11 cellular contexts compared by ENCODE assay signal in the genomic region with DNA sequence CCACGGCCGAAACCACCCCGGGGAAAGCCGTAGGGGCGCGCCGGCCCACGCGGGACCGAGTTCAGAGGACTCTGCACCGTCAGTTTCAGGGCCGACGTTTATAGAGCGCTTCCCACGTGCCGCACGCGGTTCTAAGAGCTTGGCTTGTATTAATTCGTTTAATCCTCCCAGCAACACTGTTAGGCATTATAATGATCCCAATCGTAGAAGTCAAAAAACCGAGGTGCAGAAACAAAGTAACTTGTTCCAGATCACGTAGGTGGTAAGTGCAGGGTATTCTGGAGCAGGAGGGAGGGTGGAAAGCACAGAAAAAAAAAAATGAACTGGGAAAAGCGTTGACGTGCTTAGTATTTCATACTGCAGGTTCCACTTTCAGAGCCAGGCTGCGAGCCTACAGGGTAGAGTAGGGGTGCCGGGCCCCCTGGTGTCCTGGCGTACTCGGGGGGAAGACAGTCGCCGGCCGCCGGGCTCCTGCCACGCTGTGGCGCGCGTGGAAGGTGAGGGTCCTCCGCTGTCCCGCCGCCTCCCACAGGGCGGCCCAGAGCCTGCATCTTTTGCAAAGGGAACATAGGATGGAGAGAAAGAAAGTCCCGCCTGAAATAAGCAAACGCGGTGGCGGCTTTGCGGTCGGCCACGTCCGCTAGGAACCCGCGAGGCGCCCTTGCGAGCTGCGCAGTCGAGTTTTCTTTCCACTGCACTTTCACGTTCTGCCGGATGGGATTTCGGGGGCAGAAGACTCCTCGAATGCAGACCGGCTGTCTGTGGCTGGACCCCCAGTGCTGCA. TPM values are rescaled to one million over a fixed set of nuclear protein-coding genes. Genes with fewer than 3 reads are reported as not detected.
DNase-seq lines count a peak whose midpoint lies in the region; ATAC-seq and TF ChIP-seq lines count a peak whose summit lies in the region.
"Had no signal": no experiment of that assay in that cellular context is flagged by ENCODE, and none has a peak within 500 bp of the region (broad histone marks: within the 10 kb centered on the region; RNA-seq: fewer than 3 reads in every experiment).

No MANE protein-coding gene starts in this region.

- POLR2A ChIA-PET in activated CD8-positive, alpha-beta T cell treated with anti-CD3 and anti-CD28 coated beads for 36 hours (lab: Charles Lee), result no interaction called here

- peaks cover 50% of the 10 kb centered on the region for H3K27me3 Mint-ChIP-seq in activated naive CD4-positive, alpha-beta T cell treated with anti-CD3 and anti-CD28 coated beads, Interleukin-2, amount 50 U/mL, for 24 hours
- H3K27me3 Mint-ChIP-seq in activated CD8-positive, alpha-beta T cell treated with anti-CD3 and anti-CD28 coated beads for 36 hours, result peaks cover 65% of the 10 kb centered on the region
- peaks cover 25% of the 10 kb centered on the region for H3K27me3 Mint-ChIP-seq in glutamatergic neuron (ENCODE audit: unreplicated experiment)
- peaks cover 81% of the 10 kb centered on the region for H3K27me3 Mint-ChIP-seq in stimulated activated memory B cell treated with anti-CD40 and anti-IgM and Interleukin-4, amounts not matched to agents 10 μg/mL and 1 μg/mL and 100 μg/mL, for 72 hours

- peak overlapping the region; percentile 75 for H3K4me3 Mint-ChIP-seq in activated naive CD4-positive, alpha-beta T cell treated with anti-CD3 and anti-CD28 coated beads, Interleukin-2, amount 50 U/mL, for 24 hours
- H3K4me3 Mint-ChIP-seq in activated CD8-positive, alpha-beta T cell treated with anti-CD3 and anti-CD28 coated beads for 36 hours, result no peak overlapping the region
- H3K4me3 Mint-ChIP-seq in glutamatergic neuron (ENCODE audit: unreplicated experiment), result no peak overlapping the region
- H3K4me3 Mint-ChIP-seq in stimulated activated memory B cell treated with anti-CD40 and anti-IgM and Interleukin-4, amounts not matched to agents 10 μg/mL and 1 μg/mL and 100 μg/mL, for 72 hours, result peak overlapping the region; percentile 13

- peaks cover 27% of the 10 kb centered on the region for H3K4me1 Mint-ChIP-seq in activated naive CD4-positive, alpha-beta T cell treated with anti-CD3 and anti-CD28 coated beads, Interleukin-2, amount 50 U/mL, for 24 hours
- peaks cover 24% of the 10 kb centered on the region for H3K4me1 Mint-ChIP-seq in activated CD8-positive, alpha-beta T cell treated with anti-CD3 and anti-CD28 coated beads for 36 hours (ENCODE audit: low read depth)
- peaks cover 2% of the 10 kb centered on the region for H3K4me1 Mint-ChIP-seq in glutamatergic neuron (ENCODE audit: low read depth, unreplicated experiment)
- peaks cover 25% of the 10 kb centered on the region for H3K4me1 Mint-ChIP-seq in stimulated activated memory B cell treated with anti-CD40 and anti-IgM and Interleukin-4, amounts not matched to agents 10 μg/mL and 1 μg/mL and 100 μg/mL, for 72 hours

- intact Hi-C loops in activated CD8-positive, alpha-beta T cell treated with anti-CD3 and anti-CD28 coated beads for 36 hours (cut with micrococcal nuclease), result loop anchor here (5.0 kb wide), 2 partner anchors 67 to 787 kb away; a partner anchor contains a TSS
- intact Hi-C loops in left colon (cut with DNase I, micrococcal nuclease), result no loop called here

- CTCF ChIA-PET in activated CD8-positive, alpha-beta T cell treated with anti-CD3 and anti-CD28 coated beads for 36 hours (lab: Charles Lee), result interaction anchor here (1.4 to 3.5 kb wide), 3 partner anchors 17 to 786 kb away, joined by 3 to 13 read pairs (median 10); no protein-coding TSS in a partner anchor

- H3K27ac Mint-ChIP-seq in activated naive CD4-positive, alpha-beta T cell treated with anti-CD3 and anti-CD28 coated beads, Interleukin-2, amount 50 U/mL, for 24 hours, result peak overlapping the region; percentile 21
- no peak overlapping the region for H3K27ac Mint-ChIP-seq in activated CD8-positive, alpha-beta T cell treated with anti-CD3 and anti-CD28 coated beads for 36 hours
- H3K27ac Mint-ChIP-seq in glutamatergic neuron (ENCODE audit: unreplicated experiment), result no peak overlapping the region
- no peak overlapping the region for H3K27ac Mint-ChIP-seq in stimulated activated memory B cell treated with anti-CD40 and anti-IgM and Interleukin-4, amounts not matched to agents 10 μg/mL and 1 μg/mL and 100 μg/mL, for 72 hours

- no peak for TF ChIP-seq CTCF in activated CD8-positive, alpha-beta T cell treated with anti-CD3 and anti-CD28 coated beads for 36 hours (IDR thresholded peaks at IDR 0.05)
- peak; percentile 12 for TF ChIP-seq CTCF in glutamatergic neuron (IDR thresholded peaks at IDR 0.05; ENCODE audit: partially characterized antibody, unreplicated experiment)

- DNase-seq in activated naive CD4-positive, alpha-beta T cell treated with Interleukin-2 at 50 U/mL for 16 hours, result no peak
- DNase-seq in activated CD8-positive, alpha-beta T cell treated with anti-CD3 and anti-CD28 coated beads for 36 hours, result peak; percentile 45
- peak; percentile 34 for DNase-seq in glutamatergic neuron
- DNase-seq in COLO668 (lab: John Stamatoyannopoulos, UW; ENCODE audit: unreplicated experiment), result no peak
- no peak for DNase-seq in iPS-NIHi7 (ENCODE audit: extremely low spot score)
- no peak for DNase-seq in left colon
- DNase-seq: cortex of kidney; NCI-H1436; NK-92 treated with Interleukin-12 subunit alpha and Interleukin-12 subunit beta, amount 100 ng/mL, for 24 hours had no signal

- no peaks in the 10 kb centered on the region for H3K36me3 Mint-ChIP-seq in activated naive CD4-positive, alpha-beta T cell treated with anti-CD3 and anti-CD28 coated beads, Interleukin-2, amount 50 U/mL, for 24 hours
- H3K36me3 Mint-ChIP-seq in activated CD8-positive, alpha-beta T cell treated with anti-CD3 and anti-CD28 coated beads for 36 hours (ENCODE audit: low read depth), result no peaks in the 10 kb centered on the region
- peaks cover 4% of the 10 kb centered on the region for H3K36me3 Mint-ChIP-seq in glutamatergic neuron (ENCODE audit: unreplicated experiment)
- H3K36me3 Mint-ChIP-seq in stimulated activated memory B cell treated with anti-CD40 and anti-IgM and Interleukin-4, amounts not matched to agents 10 μg/mL and 1 μg/mL and 100 μg/mL, for 72 hours, result no peaks in the 10 kb centered on the region

- H3K9me3 Mint-ChIP-seq in activated naive CD4-positive, alpha-beta T cell treated with anti-CD3 and anti-CD28 coated beads, Interleukin-2, amount 50 U/mL, for 24 hours, result no peaks in the 10 kb centered on the region
- H3K9me3 Mint-ChIP-seq in activated CD8-positive, alpha-beta T cell treated with anti-CD3 and anti-CD28 coated beads for 36 hours, result no peaks in the 10 kb centered on the region
- H3K9me3 Mint-ChIP-seq in glutamatergic neuron (ENCODE audit: unreplicated experiment), result peaks cover 13% of the 10 kb centered on the region
- H3K9me3 Mint-ChIP-seq in stimulated activated memory B cell treated with anti-CD40 and anti-IgM and Interleukin-4, amounts not matched to agents 10 μg/mL and 1 μg/mL and 100 μg/mL, for 72 hours, result no peaks in the 10 kb centered on the region

- no peak for ATAC-seq in activated CD8-positive, alpha-beta T cell treated with anti-CD3 and anti-CD28 coated beads for 36 hours
- no peak for ATAC-seq in stimulated activated memory B cell treated with anti-CD40 and anti-IgM and Interleukin-4, amounts not matched to agents 10 μg/mL and 1 μg/mL and 100 μg/mL, for 72 hours
- no peak for ATAC-seq in left colon

RNA-seq across cellular contexts. Expression of a gene that starts 10.2 kb away (rescaled TPM):
- total RNA-seq in activated CD8-positive, alpha-beta T cell treated with anti-CD3 and anti-CD28 coated beads for 36 hours, result not detected
- total RNA-seq in glutamatergic neuron (ENCODE audit: unreplicated experiment) (0.71 TPM), left colon (10 to 100 TPM in 1 of 2 donors, 1 to 10 TPM in 1; 3.0 to 15.2 TPM)

Comparison
In these comparisons a context has a peak if more than half of its experiments do, and no peak if none do; other contexts are left out.
1. H3K4me3 Mint-ChIP-seq: peak in activated naive CD4-positive, alpha-beta T cell treated with anti-CD3 and anti-CD28 coated beads, Interleukin-2, amount 50 U/mL, for 24 hours (single experiment) and stimulated activated memory B cell treated with anti-CD40 and anti-IgM and Interleukin-4, amounts not matched to agents 10 μg/mL and 1 μg/mL and 100 μg/mL, for 72 hours (single experiment); none in activated CD8-positive, alpha-beta T cell treated with anti-CD3 and anti-CD28 coated beads for 36 hours (single experiment) and glutamatergic neuron (single experiment).
2. DNase-seq: peak in activated CD8-positive, alpha-beta T cell treated with anti-CD3 and anti-CD28 coated beads for 36 hours (single experiment) and glutamatergic neuron (single experiment); none in activated naive CD4-positive, alpha-beta T cell treated with Interleukin-2 at 50 U/mL for 16 hours (single experiment), COLO668 (single experiment), iPS-NIHi7 (single experiment) and left colon (0 of 2).